ENCODE assay signal across 8 cellular contexts in genomic region chr22:38317237-38317994, GRCh38. TPM values are rescaled to one million over a fixed set of nuclear protein-coding genes. Genes with fewer than 3 reads are reported as not detected.
DNase-seq lines count a peak whose midpoint lies in the region; ATAC-seq and TF ChIP-seq lines count a peak whose summit lies in the region.

Gene CSNK1E (minus strand): TSS chr22:38317433. CDS start chr22:38314157, 3,276 bp downstream.

- POLR2A ChIA-PET in activated CD4-positive, alpha-beta memory T cell treated with anti-CD3 and anti-CD28 coated beads, Interleukin-2, amount 10 ng/mL, durations not matched to agents 7 days and 5 days (lab: Charles Lee), result interaction anchor here (0.7 to 1.4 kb wide), 7 partner anchors 9 to 251 kb away, joined by 3 to 9 read pairs (median 3); partner anchors contain the start of gene TMEM184B

- CTCF ChIA-PET in activated CD4-positive, alpha-beta memory T cell treated with anti-CD3 and anti-CD28 coated beads, Interleukin-2, amount 10 ng/mL, durations not matched to agents 7 days and 5 days (lab: Charles Lee), result interaction anchor here (1.0 to 1.7 kb wide), 2 partner anchors 12 to 37 kb away, joined by 3 to 4 read pairs; no protein-coding TSS in a partner anchor

- peak; percentile 92 for DNase-seq in AG20443 (ENCODE audit: low spot score)
- peak; percentile 76 for DNase-seq in NCI-H2171 (lab: John Stamatoyannopoulos, UW)
- peak; percentile 75 for DNase-seq in activated CD4-positive, alpha-beta memory T cell treated with anti-CD3 and anti-CD28 coated beads, Interleukin-2, amount 10 ng/mL, durations not matched to agents 7 days and 5 days
- DNase-seq in lower leg skin (ENCODE audit: low spot score in 2 of 2), result peak; percentile 73 to 96
- peak; percentile 68 to 72 for DNase-seq in stimulated activated CD4-positive, alpha-beta T cell treated with anti-CD3 and anti-CD28 coated beads, Interleukin-4, amount 100 ng/mL, for 4 hours
- no peak for DNase-seq in OCI-M2 (lab: John Stamatoyannopoulos, UW; ENCODE audit: unreplicated experiment)

- no peaks in the 10 kb centered on the region for H3K9me3 ChIP-seq in duodenal mucosa (ENCODE audit: control insufficient read depth in 1 of 2, low read length in 2 of 2)

- peak; percentile 36 for ATAC-seq in GM19452 (IDR thresholded peaks at IDR 0.05; ENCODE audit: unreplicated experiment)

- peaks cover 46% of the 10 kb centered on the region for H3K4me1 Mint-ChIP-seq in activated CD4-positive, alpha-beta memory T cell treated with anti-CD3 and anti-CD28 coated beads, Interleukin-2, amount 10 ng/mL, durations not matched to agents 7 days and 5 days

- intact Hi-C loops in lower leg skin (cut with DNase I; ENCODE audit: low total_unique reads), result no loop called here

- no peak for TF ChIP-seq CTCF in lower leg skin (IDR thresholded peaks at IDR 0.05)

- H3K4me3 Mint-ChIP-seq in activated CD4-positive, alpha-beta memory T cell treated with anti-CD3 and anti-CD28 coated beads, Interleukin-2, amount 10 ng/mL, durations not matched to agents 7 days and 5 days, result peak within 1 kb of the TSS; percentile 80

- peak within 1 kb of the TSS; percentile 91 for H3K27ac ChIP-seq in duodenal mucosa (ENCODE audit: low read depth, low read length)

- no peaks in the 10 kb centered on the region for H3K27me3 Mint-ChIP-seq in activated CD4-positive, alpha-beta memory T cell treated with anti-CD3 and anti-CD28 coated beads, Interleukin-2, amount 10 ng/mL, durations not matched to agents 7 days and 5 days

- peaks cover 4% of the 10 kb centered on the region for H3K36me3 Mint-ChIP-seq in activated CD4-positive, alpha-beta memory T cell treated with anti-CD3 and anti-CD28 coated beads, Interleukin-2, amount 10 ng/mL, durations not matched to agents 7 days and 5 days (ENCODE audit: low read depth)

- 0 to 2% methylated on average over 19 to 37 of the region's 80 CpGs for WGBS in lower leg skin, 2 donors

- H3K27ac Mint-ChIP-seq in activated CD4-positive, alpha-beta memory T cell treated with anti-CD3 and anti-CD28 coated beads, Interleukin-2, amount 10 ng/mL, durations not matched to agents 7 days and 5 days, result peak within 1 kb of the TSS; percentile 87

- H3K9ac ChIP-seq in duodenal mucosa (ENCODE audit: low read depth in 1 of 2, low read length in 2 of 2), result peak within 1 kb of the TSS; percentile 88 to 95

- H3K27me3 ChIP-seq in duodenal mucosa (ENCODE audit: control insufficient read depth in 1 of 2, insufficient read depth in 2 of 2, low read length in 2 of 2), result no peaks in the 10 kb centered on the region

- H3K4me3 ChIP-seq in duodenal mucosa (ENCODE audit: low read depth in 1 of 2, low read length in 2 of 2) (peak within 1 kb of the TSS; percentile 70 to 71), lower leg skin (ENCODE audit: low read depth, poor library complexity, severe bottlenecking) (peak within 1 kb of the TSS; percentile 67)

- H3K36me3 ChIP-seq in duodenal mucosa (ENCODE audit: control insufficient read depth in 1 of 2, insufficient read depth in 2 of 2, low read length in 2 of 2), result peaks cover 3 to 4% of the 10 kb centered on the region in 2 donors

- TF ChIP-seq POLR2A in lower leg skin (IDR thresholded peaks at IDR 0.05), result no peak

- peaks cover 39 to 42% of the 10 kb centered on the region in 2 donors for H3K4me1 ChIP-seq in duodenal mucosa (ENCODE audit: control insufficient read depth in 1 of 2, insufficient read depth in 2 of 2, low read length in 2 of 2)

- no peaks in the 10 kb centered on the region for H3K9me3 Mint-ChIP-seq in activated CD4-positive, alpha-beta memory T cell treated with anti-CD3 and anti-CD28 coated beads, Interleukin-2, amount 10 ng/mL, durations not matched to agents 7 days and 5 days

RNA-seq across cellular contexts. Expression of gene CSNK1E, which starts in this region (rescaled TPM):
- 100 to 1,000 TPM in 1 of 2 experiments, 10 to 100 TPM in 1; 99.9 to 102 TPM for total RNA-seq in activated CD4-positive, alpha-beta memory T cell treated with anti-CD3 and anti-CD28 coated beads, Interleukin-2, amount 10 ng/mL, durations not matched to agents 7 days and 5 days
- total RNA-seq in lower leg skin, result 100 to 1,000 TPM; 142 to 258 (median 163) TPM
